12 cellular contexts compared by ENCODE assay signal in the genomic region with DNA sequence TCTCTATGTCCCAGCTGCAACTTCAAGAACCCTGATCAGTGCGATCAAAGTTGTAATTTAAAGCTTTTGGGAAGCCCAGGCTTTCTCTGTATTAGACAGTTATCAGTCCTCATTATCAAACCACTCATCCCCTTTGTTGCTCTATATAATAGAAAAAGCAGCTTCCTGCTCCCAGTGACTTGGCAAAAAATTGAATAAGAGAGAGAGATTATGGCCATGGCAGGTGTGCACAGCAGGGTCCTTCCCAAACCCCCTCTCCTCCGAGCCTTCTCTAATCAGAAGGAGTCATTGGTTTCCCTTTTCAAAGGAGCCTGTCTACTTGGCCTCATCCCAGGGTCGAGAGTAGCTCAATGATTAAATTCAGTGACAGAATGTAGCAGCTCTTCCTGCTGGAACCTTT.
DNase-seq lines count a peak whose midpoint lies in the region; ATAC-seq and TF ChIP-seq lines count a peak whose summit lies in the region.
"Had no signal": no experiment of that assay in that cellular context is flagged by ENCODE, and none has a peak within 500 bp of the region (broad histone marks: within the 10 kb centered on the region; RNA-seq: fewer than 3 reads in every experiment).

No MANE protein-coding gene starts in this region.

- no peaks in the 10 kb centered on the region for H3K36me3 ChIP-seq in esophagus (ENCODE audit: control insufficient read depth in 2 of 2, insufficient read depth in 2 of 2, low read length in 1 of 2)
- H3K36me3 ChIP-seq in upper lobe of left lung, result no peaks in the 10 kb centered on the region

- 41 to 54% methylated on average over 3 of the region's 3 CpGs for WGBS in esophagus, 2 donors
- 20 to 33% methylated on average over 3 of the region's 3 CpGs for WGBS in upper lobe of left lung, 2 donors

- TF ChIP-seq CTCF in upper lobe of left lung (IDR thresholded peaks at IDR 0.05), result no peak

- H3K4me3 ChIP-seq in esophagus (ENCODE audit: low read depth in 1 of 2, low read length in 2 of 2) (no peak overlapping the region), upper lobe of left lung (no peak overlapping the region)

- TF ChIP-seq POLR2A in upper lobe of left lung (IDR thresholded peaks at IDR 0.05), result no peak

- TF ChIP-seq EP300 in upper lobe of left lung (IDR thresholded peaks at IDR 0.05), result no peak

- H3K27ac ChIP-seq in esophagus (ENCODE audit: low read depth in 2 of 2, low read length in 1 of 2), result peak overlapping the region; percentile 52 to 78
- no peak overlapping the region for H3K27ac ChIP-seq in upper lobe of left lung

- ATAC-seq in upper lobe of left lung (ENCODE audit: low FRiP score in 2 of 2) (no peak), HG03159 (IDR thresholded peaks at IDR 0.05; ENCODE audit: unreplicated experiment) (no peak), GM21619 (IDR thresholded peaks at IDR 0.05; ENCODE audit: unreplicated experiment) (no peak)

- in situ Hi-C loops in ACHN (cut with HindIII; ENCODE audit: low pct_ligation_motif_present, low pct_unique_long_range_greater_than_20kb, low sequenced_read_pairs), result no loop called here

- DNase-seq in DMS 273 (lab: John Stamatoyannopoulos, UW; ENCODE audit: unreplicated experiment), result peak; percentile 87
- DNase-seq in NCI-H1105 (lab: John Stamatoyannopoulos, UW), result peak; percentile 75
- DNase-seq in NCI-H774 (lab: John Stamatoyannopoulos, UW), result peak; percentile 23
- DNase-seq in ACHN, result no peak
- DNase-seq in upper lobe of left lung, result no peak
- DNase-seq: activated CD4-positive, alpha-beta memory T cell treated with anti-CD3 and anti-CD28 coated beads, Interleukin-2, amount 10 ng/mL, durations not matched to agents 7 days and 5 days; cortex of kidney; occipital lobe; stimulated activated CD4-positive, alpha-beta T cell treated with anti-CD3 and anti-CD28 coated beads, Interleukin-15, amount 100 ng/mL, for 24 hours had no signal

- H3K4me1 ChIP-seq in esophagus (ENCODE audit: control insufficient read depth in 2 of 2, insufficient read depth in 2 of 2, low read length in 1 of 2), result peaks cover 0 to 5% of the 10 kb centered on the region in 2 donors
- peaks cover 0 to 4% (median 3%) of the 10 kb centered on the region in 4 donors for H3K4me1 ChIP-seq in upper lobe of left lung

- no peaks in the 10 kb centered on the region for H3K27me3 ChIP-seq in esophagus (ENCODE audit: control insufficient read depth in 1 of 2, insufficient read depth in 2 of 2, low read length in 2 of 2)
- no peaks in the 10 kb centered on the region for H3K27me3 ChIP-seq in upper lobe of left lung

- H3K9me3 ChIP-seq in esophagus (ENCODE audit: control insufficient read depth in 2 of 2, insufficient read depth in 1 of 2, low read depth in 1 of 2, low read length in 1 of 2) (no peaks in the 10 kb centered on the region), upper lobe of left lung (no peaks in the 10 kb centered on the region)

Comparison
In these comparisons a context has a peak if more than half of its experiments do, and no peak if none do; other contexts are left out.
1. DNase-seq: peak in DMS 273 (single experiment), NCI-H1105 (single experiment) and NCI-H774 (single experiment); none in ACHN (single experiment) and upper lobe of left lung (0 of 2).
2. H3K27ac ChIP-seq: peak in esophagus (2 of 2); none in upper lobe of left lung (0 of 4).